In the genomic region with DNA sequence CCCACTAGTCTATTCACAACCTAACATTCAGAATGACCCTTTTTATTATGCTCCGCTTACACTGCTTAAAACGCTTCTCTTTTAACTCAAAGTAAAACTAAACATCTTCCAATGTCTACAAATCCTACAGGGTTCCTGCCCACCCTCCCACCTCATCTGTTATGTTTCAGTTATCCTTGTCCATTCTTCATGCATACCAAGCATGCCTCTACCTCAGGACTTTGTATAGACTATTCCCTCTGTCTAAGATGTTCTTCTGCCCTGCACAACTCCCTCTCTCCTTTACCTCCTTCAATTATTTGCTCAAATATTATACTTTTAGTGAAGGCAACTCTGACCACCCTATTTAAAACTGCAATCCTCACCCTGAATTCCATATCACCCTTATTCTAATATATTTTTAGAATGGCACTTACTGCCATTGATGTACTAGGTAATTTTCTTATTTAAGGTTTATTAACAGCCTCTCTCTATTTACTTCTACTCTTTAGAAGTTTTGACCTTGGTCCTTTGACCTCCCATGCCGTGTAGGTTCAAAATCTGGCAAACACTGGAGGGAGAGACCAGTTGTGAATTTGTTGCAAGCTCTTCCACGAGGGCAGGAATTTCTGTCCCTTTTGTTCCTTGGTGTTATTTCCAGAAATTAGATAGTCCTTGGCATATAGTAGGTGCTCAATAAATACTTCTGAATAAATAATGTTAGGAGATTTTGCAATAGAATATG, we compare ENCODE assay signal across 15 cellular contexts.
DNase-seq lines count a peak whose midpoint lies in the region; ATAC-seq and TF ChIP-seq lines count a peak whose summit lies in the region.
"Had no signal": no experiment of that assay in that cellular context is flagged by ENCODE, and none has a peak within 500 bp of the region (broad histone marks: within the 10 kb centered on the region; RNA-seq: fewer than 3 reads in every experiment).

No MANE protein-coding gene starts in this region.

- H3K27ac ChIP-seq in IMR-90 (ENCODE audit: insufficient read depth, low read length): no peak overlapping the region
- H3K27ac ChIP-seq: C4-2B had no signal

- H3K9me3 ChIP-seq in IMR-90 (ENCODE audit: control insufficient read depth, insufficient read depth, low read length): peaks cover 2% of the 10 kb centered on the region; the same call in 1 of the 2 replicates
- H3K9me3 ChIP-seq: BE2C had no signal

- POLR2A ChIA-PET in IMR-90 (lab: Charles Lee; ENCODE audit: unreplicated experiment): no interaction called here

- H2BK20ac ChIP-seq in IMR-90 (ENCODE audit: low read depth, low read length): no peak overlapping the region

- no peak overlapping the region for H3K56ac ChIP-seq in IMR-90 (ENCODE audit: extremely low read depth, insufficient read depth, low read length)

- H3K4me3 Mint-ChIP-seq in activated T-cell treated with anti-CD3 and anti-CD28 coated beads, Interleukin-2, amount 50 U/mL, for 72 hours: no peak overlapping the region
- no peak overlapping the region for H3K4me3 Mint-ChIP-seq in activated T-cell treated with anti-CD3 and anti-CD28 coated beads, Interleukin-2, amount 50 U/mL, for 4 hours
- peak overlapping the region; percentile 7 for H3K4me3 Mint-ChIP-seq in endothelial cell (ENCODE audit: unreplicated experiment)
- H3K4me3 Mint-ChIP-seq in nephron progenitor cell: no peak overlapping the region
- H3K4me3 Mint-ChIP-seq: CD4-positive, alpha-beta memory T cell; H9 had no signal

- no peak overlapping the region; the same call in 1 of the 2 replicates for H3K4ac ChIP-seq in IMR-90 (ENCODE audit: low read depth, low read length)

- H4K5ac ChIP-seq in IMR-90 (ENCODE audit: low read depth, low read length): no peak overlapping the region

- H3K4me3 ChIP-seq in IMR-90 (ENCODE audit: insufficient read depth, low read depth, low read length): no peak overlapping the region

- peaks cover 1 to 4% of the 10 kb centered on the region in 2 donors for H3K9me3 Mint-ChIP-seq in activated T-cell treated with anti-CD3 and anti-CD28 coated beads, Interleukin-2, amount 50 U/mL, for 72 hours
- peaks cover 8% of the 10 kb centered on the region for H3K9me3 Mint-ChIP-seq in activated T-cell treated with anti-CD3 and anti-CD28 coated beads, Interleukin-2, amount 50 U/mL, for 4 hours
- H3K9me3 Mint-ChIP-seq in endothelial cell (ENCODE audit: unreplicated experiment): no peaks in the 10 kb centered on the region
- H3K9me3 Mint-ChIP-seq in nephron progenitor cell: peaks cover 29% of the 10 kb centered on the region
- H3K9me3 Mint-ChIP-seq: H9 had no signal

- H3K36me3 ChIP-seq in IMR-90 (ENCODE audit: control insufficient read depth, insufficient read depth, low read length): no peaks in the 10 kb centered on the region; the same call in 1 of the 2 replicates

- no peak for TF ChIP-seq POLR2A in IMR-90 (IDR thresholded peaks at IDR 0.05; ENCODE audit: low read depth, low read length)

- TF ChIP-seq CTCF in IMR-90 (conservative IDR thresholded peaks at IDR 0.05; ENCODE audit: low read depth, low read length): no peak
- TF ChIP-seq CTCF in endothelial cell (IDR thresholded peaks at IDR 0.05; ENCODE audit: unreplicated experiment): no peak
- TF ChIP-seq CTCF in nephron progenitor cell (IDR thresholded peaks at IDR 0.05): no peak

- no peaks in the 10 kb centered on the region for H4K20me1 ChIP-seq in IMR-90 (ENCODE audit: insufficient read depth, low read length)

- WGBS in IMR-90 (ENCODE audit: extremely low coverage in 2 of 2, insufficient read length in 1 of 2), 2 experiments: 100% methylated on average over 1 of the region's 4 CpGs; no CpG with 5 or more reads in 1 of the 2 experiments

- H3K4me1 ChIP-seq in IMR-90 (ENCODE audit: control insufficient read depth, insufficient read depth, low read length): peaks cover 15% of the 10 kb centered on the region
- H3K4me1 ChIP-seq: BE2C had no signal

- no peak overlapping the region for H3K23ac ChIP-seq in IMR-90 (ENCODE audit: low read depth, low read length)

- H3K27me3 ChIP-seq in IMR-90 (ENCODE audit: control insufficient read depth, insufficient read depth, low read length): no peaks in the 10 kb centered on the region
- H3K27me3 ChIP-seq: BE2C had no signal

- H3K14ac ChIP-seq in IMR-90 (replicated peaks; ENCODE audit: low read depth, low read length): no peak overlapping the region

- peak overlapping the region; percentile 22 for H3K27ac Mint-ChIP-seq in activated T-cell treated with anti-CD3 and anti-CD28 coated beads, Interleukin-2, amount 50 U/mL, for 72 hours
- peak overlapping the region; percentile 34 for H3K27ac Mint-ChIP-seq in endothelial cell (ENCODE audit: unreplicated experiment)
- peak overlapping the region; percentile 72 for H3K27ac Mint-ChIP-seq in nephron progenitor cell
- H3K27ac Mint-ChIP-seq: H9 had no signal

- peak overlapping the region; percentile 27; the same call in 1 of the 2 replicates for H3K4me2 ChIP-seq in IMR-90 (ENCODE audit: low read depth, low read length)

- H3K27me3 Mint-ChIP-seq in activated T-cell treated with anti-CD3 and anti-CD28 coated beads, Interleukin-2, amount 50 U/mL, for 72 hours (ENCODE audit: low read depth): no peaks in the 10 kb centered on the region
- no peaks in the 10 kb centered on the region for H3K27me3 Mint-ChIP-seq in activated T-cell treated with anti-CD3 and anti-CD28 coated beads, Interleukin-2, amount 50 U/mL, for 4 hours (ENCODE audit: low read depth)
- H3K27me3 Mint-ChIP-seq in endothelial cell (ENCODE audit: unreplicated experiment) (peaks cover 3% of the 10 kb centered on the region), nephron progenitor cell (ENCODE audit: low read depth, poor library complexity) (peaks cover 3% of the 10 kb centered on the region)
- H3K27me3 Mint-ChIP-seq: CD4-positive, alpha-beta memory T cell had no signal

- no peak overlapping the region for H2AK9ac ChIP-seq in IMR-90 (replicated peaks; ENCODE audit: low read depth, low read length, poor library complexity)

- H2AK5ac ChIP-seq in IMR-90 (ENCODE audit: low read depth, low read length): no peak overlapping the region

- H2BK120ac ChIP-seq in IMR-90 (ENCODE audit: low read depth, low read length): no peak overlapping the region

- CTCF ChIA-PET in IMR-90 (lab: Yijun Ruan, JAX): no interaction called here

- H3K18ac ChIP-seq in IMR-90 (ENCODE audit: low read depth, low read length): no peak overlapping the region

- H2AFZ ChIP-seq in IMR-90 (replicated peaks; ENCODE audit: low read length, poor library complexity): no peak overlapping the region

- H3K9ac ChIP-seq in IMR-90 (ENCODE audit: low read depth, low read length): no peak overlapping the region

- no peak for TF ChIP-seq RAD21 in IMR-90 (IDR thresholded peaks at IDR 0.05; ENCODE audit: low read length)

- BruUV-seq in IMR-90 (replicated peaks; lab: Mats Ljungman, UMichigan): no TSS peak

- H3K36me3 Mint-ChIP-seq in activated T-cell treated with anti-CD3 and anti-CD28 coated beads, Interleukin-2, amount 50 U/mL, for 72 hours (ENCODE audit: insufficient read depth in 2 of 2): peaks cover 10 to 26% of the 10 kb centered on the region in 2 donors
- peaks cover 34% of the 10 kb centered on the region for H3K36me3 Mint-ChIP-seq in activated T-cell treated with anti-CD3 and anti-CD28 coated beads, Interleukin-2, amount 50 U/mL, for 4 hours (ENCODE audit: insufficient read depth)
- H3K36me3 Mint-ChIP-seq in endothelial cell (ENCODE audit: low read depth, unreplicated experiment): peaks cover 12% of the 10 kb centered on the region
- H3K36me3 Mint-ChIP-seq in nephron progenitor cell (ENCODE audit: low read depth): peaks cover 53% of the 10 kb centered on the region

- H3K79me1 ChIP-seq in IMR-90 (ENCODE audit: low read depth in 1 of 2, low read length in 2 of 2): peaks cover 6 to 21% of the 10 kb centered on the region in 2 experiments; a peak in 3 of 4 replicates

- peaks cover 23% of the 10 kb centered on the region for H3K4me1 Mint-ChIP-seq in activated T-cell treated with anti-CD3 and anti-CD28 coated beads, Interleukin-2, amount 50 U/mL, for 72 hours (ENCODE audit: low read depth)
- peaks cover 7% of the 10 kb centered on the region for H3K4me1 Mint-ChIP-seq in activated T-cell treated with anti-CD3 and anti-CD28 coated beads, Interleukin-2, amount 50 U/mL, for 4 hours (ENCODE audit: low read depth)
- H3K4me1 Mint-ChIP-seq in endothelial cell (ENCODE audit: unreplicated experiment) (peaks cover 44% of the 10 kb centered on the region), nephron progenitor cell (peaks cover 29% of the 10 kb centered on the region)

- peaks cover 4% of the 10 kb centered on the region; the same call in 1 of the 2 replicates for H3K9me1 ChIP-seq in IMR-90 (ENCODE audit: insufficient read depth, low read length)

- DNase-seq in activated T-cell treated with anti-CD3 and anti-CD28 coated beads, Interleukin-2, amount 50 U/mL, for 72 hours: no peak
- no peak for DNase-seq in activated T-cell treated with anti-CD3 and anti-CD28 coated beads, Interleukin-2, amount 50 U/mL, for 4 hours
- DNase-seq in IMR-90: no peak
- DNase-seq in endothelial cell (ENCODE audit: low spot score): no peak
- DNase-seq in nephron progenitor cell: no peak
- no peak for DNase-seq in NCI-H446 treated with DMSO at 0.1 percent for 48 hours (lab: John Stamatoyannopoulos, UW)
- DNase-seq: BE2C; CD4-positive, alpha-beta memory T cell; DMS153; DMS79 treated with DMSO at 0.1 percent for 48 hours; EL; GOT3; H9 had no signal

- dilution Hi-C loops in IMR-90 (cut with HindIII; ENCODE audit: low sequenced_read_pairs, unreplicated experiment): no loop called here

- peak overlapping the region; percentile 0 for H2BK5ac ChIP-seq in IMR-90 (ENCODE audit: low read depth, low read length, poor library complexity, severe bottlenecking)

- in situ Hi-C loops in IMR-90 (cut with MboI; ENCODE audit: low sequenced_read_pairs): no loop called here

- no peak overlapping the region for H4K91ac ChIP-seq in IMR-90 (ENCODE audit: insufficient read depth, low read depth, low read length)

- H4K8ac ChIP-seq in IMR-90 (ENCODE audit: low read depth in 2 of 2, low read length in 2 of 2): no peak overlapping the region

- intact Hi-C loops in IMR-90 (cut with micrococcal nuclease): no loop called here

- ATAC-seq in activated T-cell treated with anti-CD3 and anti-CD28 coated beads, Interleukin-2, amount 50 U/mL, for 72 hours (replicated peaks in 1 of 2): no peak
- no peak for ATAC-seq in activated T-cell treated with anti-CD3 and anti-CD28 coated beads, Interleukin-2, amount 50 U/mL, for 4 hours
- ATAC-seq in IMR-90 (ENCODE audit: low read depth) (peak; percentile 16; the same call in 1 of the 2 replicates), HG02623 (IDR thresholded peaks at IDR 0.05; ENCODE audit: unreplicated experiment) (no peak)

- H2BK15ac ChIP-seq in IMR-90 (ENCODE audit: low read depth, low read length): no peak overlapping the region

TF ChIP-seq in IMR-90, 13 proteins besides CTCF, POLR2A, EP300 and RAD21 (continues in another document):
- TF ChIP-seq CEBPB (IDR thresholded peaks at IDR 0.05; ENCODE audit: low read depth, low read length) (no peak), BHLHE40 (IDR thresholded peaks at IDR 0.05; ENCODE audit: low read depth, low read length) (no peak), FOS (IDR thresholded peaks at IDR 0.05; ENCODE audit: low read depth, low read length) (no peak), RFX5 (IDR thresholded peaks at IDR 0.05; ENCODE audit: low read depth, low read length) (no peak)

Comparison
In these comparisons a context has a peak if more than half of its experiments do, and no peak if none do; other contexts are left out.
1. H3K27ac Mint-ChIP-seq: peak in every context shown above with its lines; median percentile 72 in nephron progenitor cell; 34 in endothelial cell; 22 in activated T-cell treated with anti-CD3 and anti-CD28 coated beads, Interleukin-2, amount 50 U/mL, for 72 hours.